In the genomic region with DNA sequence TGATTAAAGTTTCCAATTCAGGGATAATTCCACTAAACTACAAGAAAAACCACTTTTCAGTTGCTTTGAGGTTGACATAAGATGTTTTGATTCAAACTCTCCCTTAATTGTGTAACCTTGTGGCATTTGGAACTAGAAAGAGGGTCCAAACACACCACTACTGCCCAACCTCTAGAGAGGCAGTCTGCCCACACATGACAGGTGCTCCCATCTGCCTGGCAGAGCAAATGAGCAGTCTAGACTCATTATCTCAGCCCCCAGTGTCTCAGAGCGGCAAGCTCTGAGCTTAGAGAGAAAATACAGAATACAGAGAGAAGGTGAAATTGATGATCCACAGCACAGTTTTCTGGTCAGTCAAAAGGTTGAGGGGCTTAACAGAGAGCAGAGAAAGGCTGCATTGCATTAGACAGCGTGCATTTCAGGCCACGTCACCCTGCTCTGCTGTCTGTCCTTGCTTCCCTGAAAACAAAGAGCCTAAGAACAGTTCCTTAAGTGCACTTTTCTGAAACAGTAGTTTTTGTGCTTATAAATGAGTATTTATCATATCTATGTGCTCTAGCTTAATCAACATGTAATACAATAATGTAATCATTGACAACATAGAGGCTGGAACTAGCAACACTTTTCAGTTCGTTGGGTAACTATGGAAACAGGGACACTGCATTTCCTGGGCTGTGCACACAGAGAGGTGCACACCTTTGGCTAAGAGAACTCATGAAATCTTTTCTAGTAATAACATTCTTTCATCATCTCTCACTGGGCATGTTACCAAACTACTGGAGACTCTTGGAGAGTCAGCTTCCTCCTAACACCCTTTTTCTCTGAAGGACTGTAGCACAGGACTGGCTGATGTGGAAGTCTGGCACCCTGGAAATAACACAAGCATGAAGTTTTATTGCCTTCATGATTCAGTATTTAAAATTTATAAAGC, we compare ENCODE assay signal across 8 cellular contexts.
DNase-seq lines count a peak whose midpoint lies in the region; ATAC-seq and TF ChIP-seq lines count a peak whose summit lies in the region.

No MANE protein-coding gene starts in this region.

- H3K27me3 ChIP-seq in right cardiac atrium (ENCODE audit: control insufficient read depth, insufficient read depth) (no peaks in the 10 kb centered on the region), A673 (replicated peaks; ENCODE audit: insufficient read depth, low read depth, low read length, poor library complexity) (no peaks in the 10 kb centered on the region)

- H3K4me3 Mint-ChIP-seq in osteocyte (ENCODE audit: unreplicated experiment) = no peak overlapping the region

- DNase-seq in NCI-H748 (lab: John Stamatoyannopoulos, UW; ENCODE audit: unreplicated experiment) = peak; percentile 57
- no peak for DNase-seq in right cardiac atrium
- DNase-seq in DMS79 treated with DMSO at 0.1 percent for 48 hours (lab: John Stamatoyannopoulos, UW) = no peak
- no peak for DNase-seq in A673 (ENCODE audit: low spot score)
- DNase-seq in GF-D8 (lab: John Stamatoyannopoulos, UW) = no peak
- DNase-seq in osteocyte (ENCODE audit: extremely low spot score, unreplicated experiment) = no peak

- ATAC-seq in GM18498 (IDR thresholded peaks at IDR 0.05; ENCODE audit: unreplicated experiment) (peak; percentile 72), GM21723 (IDR thresholded peaks at IDR 0.05; ENCODE audit: unreplicated experiment) (peak; percentile 44), right cardiac atrium (peak; percentile 54 to 59)

- H3K4me1 ChIP-seq in right cardiac atrium (ENCODE audit: control insufficient read depth, insufficient read depth, low read length) (peaks cover 3% of the 10 kb centered on the region), A673 (ENCODE audit: insufficient read depth, low read length, poor library complexity, severe bottlenecking) (no peaks in the 10 kb centered on the region)

- no peaks in the 10 kb centered on the region for H3K36me3 Mint-ChIP-seq in osteocyte (ENCODE audit: unreplicated experiment)

- POLR2A ChIA-PET in A673 (lab: Charles Lee; ENCODE audit: low non-redundant PET) = no interaction called here

- H3K27ac Mint-ChIP-seq in osteocyte (ENCODE audit: unreplicated experiment) = no peak overlapping the region

- H3K27ac ChIP-seq in right cardiac atrium (ENCODE audit: low read length) (peak overlapping the region; percentile 70), A673 (ENCODE audit: low read depth, low read length, poor library complexity, severe bottlenecking) (no peak overlapping the region)

- 32% methylated on average over 4 of the region's 4 CpGs for WGBS in right cardiac atrium

- intact Hi-C loops in right cardiac atrium (cut with DNase I) = no loop called here
- intact Hi-C loops in A673 (cut with micrococcal nuclease; ENCODE audit: unreplicated experiment) = no loop called here

- no peaks in the 10 kb centered on the region for H3K9me3 Mint-ChIP-seq in osteocyte (ENCODE audit: unreplicated experiment)

- no TSS peak for BruUV-seq in A673 (replicated peaks; lab: Mats Ljungman, UMichigan)

- H3K9me3 ChIP-seq in right cardiac atrium (ENCODE audit: control insufficient read depth, low read length) (no peaks in the 10 kb centered on the region), A673 (ENCODE audit: low read depth, low read length, poor library complexity, severe bottlenecking) (no peaks in the 10 kb centered on the region)

- peaks cover 5% of the 10 kb centered on the region for H3K4me1 Mint-ChIP-seq in osteocyte (ENCODE audit: unreplicated experiment)

- H3K4me3 ChIP-seq in right cardiac atrium (ENCODE audit: low read length) = no peak overlapping the region
- H3K4me3 ChIP-seq in A673 (ENCODE audit: low read depth, low read length, poor library complexity, severe bottlenecking) = no peak overlapping the region

- TF ChIP-seq CTCF in A673 (conservative IDR thresholded peaks at IDR 0.05; ENCODE audit: low read depth, low read length) (no peak), osteocyte (IDR thresholded peaks at IDR 0.05) (no peak)

- no peaks in the 10 kb centered on the region for H3K36me3 ChIP-seq in A673 (ENCODE audit: insufficient read depth, low read length, poor library complexity, severe bottlenecking)

- peaks cover 2% of the 10 kb centered on the region for H3K27me3 Mint-ChIP-seq in osteocyte (ENCODE audit: unreplicated experiment)

- CTCF ChIA-PET in A673 (lab: Charles Lee) = no interaction called here
